Comparison of ENCODE assay signal across 20 cellular contexts in genomic region chr19:14160017-14160703, GRCh38.
"Had no signal": no experiment of that assay in that cellular context is flagged by ENCODE, and none has a peak within 500 bp of the region (broad histone marks: within the 10 kb centered on the region; RNA-seq: fewer than 3 reads in every experiment).

No MANE protein-coding gene starts in this region.

- H3K27ac Mint-ChIP-seq: activated CD4-positive, alpha-beta memory T cell treated with anti-CD3 and anti-CD28 coated beads for 36 hours; activated T-helper 1 cell treated with anti-CD3 and anti-CD28 coated beads, Interleukin-12 subunit alpha, Interleukin-12 subunit beta, Interleukin-2, Interleukin-4 antibody, amounts not matched to agents 30 ng/mL and 10 ng/mL and 1 ng/mL, durations not matched to agents 14 hours and 24 hours and 36 hours; stimulated activated effector memory CD8-positive, alpha-beta T cell treated with anti-CD3 and anti-CD28 coated beads, Interleukin-12 subunit alpha, Interleukin-12 subunit beta, amount 100 ng/mL, for 72 hours had no signal

- H3K4me1 Mint-ChIP-seq: naive thymus-derived CD8-positive, alpha-beta T cell; stimulated activated effector memory CD8-positive, alpha-beta T cell treated with anti-CD3 and anti-CD28 coated beads, Interleukin-12 subunit alpha, Interleukin-12 subunit beta, amount 100 ng/mL, for 72 hours had no signal

- H3K27me3 ChIP-seq: cardiac muscle cell, left lung, uterus had no signal

- FAIRE-seq: astrocyte, keratinocyte had no signal

- H3K4me3 ChIP-seq: cardiac muscle cell, coronary artery, gastrocnemius medialis, left lung, mucosa of descending colon, smooth muscle cell, tibial artery, uterus had no signal

- H3K27ac ChIP-seq: cardiac muscle cell, coronary artery, epithelial cell of prostate, gastrocnemius medialis, left lung, tibial artery, uterus had no signal

- H3K36me3 ChIP-seq: gastrocnemius medialis, uterus had no signal

- H3K9me3 Mint-ChIP-seq: activated CD4-positive, alpha-beta memory T cell treated with anti-CD3 and anti-CD28 coated beads for 36 hours; activated T-helper 1 cell treated with anti-CD3 and anti-CD28 coated beads, Interleukin-12 subunit alpha, Interleukin-12 subunit beta, Interleukin-2, Interleukin-4 antibody, amounts not matched to agents 30 ng/mL and 10 ng/mL and 1 ng/mL, durations not matched to agents 14 hours and 24 hours and 36 hours; naive thymus-derived CD8-positive, alpha-beta T cell; stimulated activated effector memory CD8-positive, alpha-beta T cell treated with anti-CD3 and anti-CD28 coated beads, Interleukin-12 subunit alpha, Interleukin-12 subunit beta, amount 100 ng/mL, for 72 hours had no signal

- H3K27me3 Mint-ChIP-seq: activated CD4-positive, alpha-beta memory T cell treated with anti-CD3 and anti-CD28 coated beads for 36 hours; naive thymus-derived CD8-positive, alpha-beta T cell had no signal

- H3K4me3 Mint-ChIP-seq: activated CD4-positive, alpha-beta memory T cell treated with anti-CD3 and anti-CD28 coated beads for 36 hours; activated T-helper 1 cell treated with anti-CD3 and anti-CD28 coated beads, Interleukin-12 subunit alpha, Interleukin-12 subunit beta, Interleukin-2, Interleukin-4 antibody, amounts not matched to agents 30 ng/mL and 10 ng/mL and 1 ng/mL, durations not matched to agents 14 hours and 24 hours and 36 hours; naive thymus-derived CD8-positive, alpha-beta T cell; stimulated activated effector memory CD8-positive, alpha-beta T cell treated with anti-CD3 and anti-CD28 coated beads, Interleukin-12 subunit alpha, Interleukin-12 subunit beta, amount 100 ng/mL, for 72 hours had no signal

- DNase-seq: activated CD4-positive, alpha-beta memory T cell treated with anti-CD3 and anti-CD28 coated beads for 36 hours; activated CD4-positive, alpha-beta T cell treated with anti-CD3 and anti-CD28 coated beads for 1 hour; activated CD8-positive, alpha-beta memory T cell treated with anti-CD3 and anti-CD28 coated beads, Interleukin-2, amount 50 U/mL, for 4 hours; activated naive CD4-positive, alpha-beta T cell treated with Interleukin-2 at 50 U/mL for 16 hours; effector CD8-positive, alpha-beta T cell; gastrocnemius medialis; mucosa of descending colon; naive thymus-derived CD8-positive, alpha-beta T cell; T-helper 9 cell; tibial artery; uterus had no signal

- H3K9me3 ChIP-seq: gastrocnemius medialis, left lung, mucosa of descending colon, tibial artery, uterus had no signal
